In the genomic region with DNA sequence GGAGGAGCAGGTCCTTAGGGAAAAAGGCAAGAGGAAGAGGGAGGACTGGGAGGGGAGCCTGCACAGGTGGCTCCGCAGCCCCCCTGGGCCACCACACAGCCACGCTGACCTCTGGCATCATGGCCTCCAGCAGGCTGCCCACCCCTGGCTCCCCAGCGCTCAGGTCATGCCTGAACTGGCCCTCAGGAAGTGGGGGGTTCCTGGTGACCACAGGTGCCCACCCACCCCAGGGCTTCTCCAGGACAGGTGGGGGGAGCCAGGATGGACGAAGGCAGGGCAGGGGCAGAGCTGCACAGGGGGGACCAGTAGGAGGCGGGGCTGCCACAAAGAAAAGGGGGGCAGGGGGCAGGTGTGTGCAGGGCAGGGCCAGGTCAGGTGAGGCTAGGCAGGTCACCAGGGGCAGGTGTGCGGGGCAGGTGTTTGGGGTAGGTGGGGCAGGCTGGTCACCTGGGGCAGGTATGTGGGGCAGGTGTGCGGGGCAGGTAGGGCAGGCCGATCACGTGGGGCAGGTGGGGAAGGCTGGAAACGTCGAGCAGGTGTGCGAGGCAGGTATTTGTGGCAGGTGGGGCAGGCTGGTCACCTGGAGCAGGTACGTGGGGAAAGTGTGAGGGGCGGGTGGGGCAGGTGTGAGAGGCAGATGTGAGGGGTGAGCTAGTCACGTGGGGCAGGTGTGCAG, we compare ENCODE assay signal across 8 cellular contexts. TPM values are rescaled to one million over a fixed set of nuclear protein-coding genes. Genes with fewer than 3 reads are reported as not detected.
DNase-seq lines count a peak whose midpoint lies in the region; ATAC-seq, FAIRE-seq and TF ChIP-seq lines count a peak whose summit lies in the region.

No MANE protein-coding gene starts in this region.

- H4K20me1 ChIP-seq in BLaER1 treated with 17β-estradiol and CSF1 and Interleukin-3, amounts not matched to agents 10 nM and 100 nM = peaks cover 25 to 64% (median 47%) of the 10 kb centered on the region in 11 experiments
- H4K20me1 ChIP-seq in KMS-11 (ENCODE audit: insufficient read depth) (no peaks in the 10 kb centered on the region), K562 (replicated peaks; ENCODE audit: control insufficient read depth, insufficient read depth, low read length) (peaks cover 6% of the 10 kb centered on the region)

- no peaks in the 10 kb centered on the region for H3K27me3 Mint-ChIP-seq in natural killer cell (ENCODE audit: low read depth in 2 of 2)

- WGBS in K562 (ENCODE audit: insufficient coverage, low coverage, missing lambda C conversion rate) = 6% methylated on average over 7 of the region's 15 CpGs

- peak overlapping the region; percentile 53 to 100 (median 96) for H3K9ac ChIP-seq in BLaER1 treated with 17β-estradiol and CSF1 and Interleukin-3, amounts not matched to agents 10 nM and 100 nM
- H3K9ac ChIP-seq in KMS-11 (no peak overlapping the region; the same call in 1 of the 2 replicates), K562 (ENCODE audit: insufficient read depth in 1 of 2, low read depth in 2 of 2, low read length in 2 of 2) (peak overlapping the region; percentile 92 to 96)

- H3K9me1 ChIP-seq in K562 (ENCODE audit: control insufficient read depth, insufficient read depth, low read length) = peaks cover 4% of the 10 kb centered on the region

- H3K36me3 ChIP-seq in BLaER1 treated with 17β-estradiol and CSF1 and Interleukin-3, amounts not matched to agents 10 nM and 100 nM = peaks cover 13 to 31% (median 22%) of the 10 kb centered on the region in 11 experiments; a peak in 21 of 22 replicates
- H3K36me3 ChIP-seq in KMS-11 (ENCODE audit: insufficient read depth) = no peaks in the 10 kb centered on the region
- peaks cover 21% of the 10 kb centered on the region; the same call in 2 of the 3 replicates for H3K36me3 ChIP-seq in K562 (ENCODE audit: control insufficient read depth, insufficient read depth, low read length)

- peak overlapping the region; percentile 98 to 100 (median 100) for H3K4me2 ChIP-seq in BLaER1 treated with 17β-estradiol and CSF1 and Interleukin-3, amounts not matched to agents 10 nM and 100 nM
- H3K4me2 ChIP-seq in KMS-11 = peak overlapping the region; percentile 51
- peak overlapping the region; percentile 89 for H3K4me2 ChIP-seq in K562 (ENCODE audit: insufficient read depth, low read length)

- no peak for ATAC-seq in K562
- ATAC-seq in natural killer cell = no peak

- POLR2A ChIA-PET in K562 (lab: Yijun Ruan, JAX) = interaction anchor here (0.6 to 4.0 kb wide), 11 partner anchors 8 to 1315 kb away, joined by 3 to 25 read pairs (median 3); partner anchors contain the start of gene TALDO1

- peaks cover 18 to 41% of the 10 kb centered on the region in 2 donors for H3K4me1 Mint-ChIP-seq in natural killer cell

- in situ Hi-C loops in K562 (cut with MboI) (no loop called here), KBM-7 (cut with MboI; ENCODE audit: low pct_unique_long_range_greater_than_20kb, low sequenced_read_pairs) (loop anchor here (10.0 kb wide), 1 partner anchor 61 kb away; no protein-coding TSS in a partner anchor)

- TF ChIP-seq CTCF in KMS-11 (conservative IDR thresholded peaks at IDR 0.05; ENCODE audit: low read depth, low read length) (no peak), K562 (IDR thresholded peaks at IDR 0.05 in 2 of 3, conservative IDR thresholded peaks at IDR 0.05 in 1 of 3; ENCODE audit: insufficient read depth in 2 of 3, low read depth in 1 of 3, low read length in 3 of 3) (no peak), natural killer cell (IDR thresholded peaks at IDR 0.05) (no peak)

- H3K4me3 Mint-ChIP-seq in natural killer cell = peak overlapping the region; percentile 83

- peaks cover 58 to 82% (median 77%) of the 10 kb centered on the region in 10 experiments for H3K4me1 ChIP-seq in BLaER1 treated with 17β-estradiol and CSF1 and Interleukin-3, amounts not matched to agents 10 nM and 100 nM
- H3K4me1 ChIP-seq in KMS-11 (ENCODE audit: low read depth, poor library complexity, severe bottlenecking) (peaks cover 30% of the 10 kb centered on the region), K562 (replicated peaks in 1 of 2; ENCODE audit: control insufficient read depth in 2 of 2, insufficient read depth in 2 of 2, low read length in 2 of 2) (peaks cover 40 to 74% of the 10 kb centered on the region in 2 experiments)

- intact Hi-C loops in K562 (cut with micrococcal nuclease) = loop anchor here (10.0 kb wide), 1 partner anchor 139 kb away; no protein-coding TSS in a partner anchor
- intact Hi-C loops in natural killer cell (cut with micrococcal nuclease) = no loop called here

- H3K27ac Mint-ChIP-seq in natural killer cell = peak overlapping the region; percentile 71 to 95

- no peaks in the 10 kb centered on the region for H3K9me3 Mint-ChIP-seq in natural killer cell

- H3K27me3 ChIP-seq in BLaER1 treated with 17β-estradiol and CSF1 and Interleukin-3, amounts not matched to agents 10 nM and 100 nM = no peaks in the 10 kb centered on the region
- H3K27me3 ChIP-seq in KMS-11 (ENCODE audit: insufficient read depth, low read depth) (no peaks in the 10 kb centered on the region), K562 (ENCODE audit: control insufficient read depth in 2 of 2, insufficient read depth in 2 of 2, low read length in 2 of 2) (no peaks in the 10 kb centered on the region)

- peak in 1 of 4 experiments; percentile 30 for DNase-seq in K562 (ENCODE audit: extremely low read depth in 1 of 4, low spot score in 3 of 4)
- DNase-seq in natural killer cell = no peak
- DNase-seq in NCI-H2081 treated with DMSO at 0.1 percent for 48 hours (lab: John Stamatoyannopoulos, UW) = no peak
- DNase-seq in KBM-7 = no peak
- no peak for DNase-seq in NCI-H446 treated with DMSO at 0.1 percent for 48 hours (lab: John Stamatoyannopoulos, UW)
- no peak for DNase-seq in SHP77 treated with DMSO at 0.1 percent for 48 hours (lab: John Stamatoyannopoulos, UW)

- no peaks in the 10 kb centered on the region for H3K36me3 Mint-ChIP-seq in natural killer cell

- H2AFZ ChIP-seq in KMS-11 (ENCODE audit: low read depth) (no peak overlapping the region), K562 (ENCODE audit: low read depth, low read length) (no peak overlapping the region)

- TF ChIP-seq EP300 in K562 (IDR thresholded peaks at IDR 0.05; ENCODE audit: low read length) = no peak

- no peak for TF ChIP-seq RAD21 in K562 (CRISPR knock-in tag; conservative IDR thresholded peaks at IDR 0.05 in 1 of 2, IDR thresholded peaks at IDR 0.05 in 1 of 2)

- H3K79me2 ChIP-seq in KMS-11 (ENCODE audit: insufficient read depth, low read depth) (peaks cover 56% of the 10 kb centered on the region), K562 (ENCODE audit: control insufficient read depth, insufficient read depth, low read length) (peaks cover 75% of the 10 kb centered on the region)

- no TSS peak for BruUV-seq in K562 (replicated peaks; lab: Mats Ljungman, UMichigan)

- H3K9me3 ChIP-seq in BLaER1 treated with 17β-estradiol and CSF1 and Interleukin-3, amounts not matched to agents 10 nM and 100 nM (replicated peaks in 1 of 11) = no peaks in the 10 kb centered on the region
- no peaks in the 10 kb centered on the region for H3K9me3 ChIP-seq in K562 (replicated peaks; ENCODE audit: control insufficient read depth, insufficient read depth, low read depth, low read length)

- no peak for TF ChIP-seq POLR2A in K562 (conservative IDR thresholded peaks at IDR 0.05)

- CTCF ChIA-PET in K562 (lab: Yijun Ruan, JAX; ENCODE audit: low intra/inter-chr PET ratio) = no interaction called here

- H3K4me3 ChIP-seq in BLaER1 treated with 17β-estradiol and CSF1 and Interleukin-3, amounts not matched to agents 10 nM and 100 nM = peak overlapping the region; percentile 70 to 94 (median 88)
- H3K4me3 ChIP-seq in KMS-11 (IDR thresholded peaks at IDR 0.05; ENCODE audit: insufficient read depth, low read depth, low read length) (no peak overlapping the region), K562 (peak overlapping the region; percentile 98)

- H3K27ac ChIP-seq in BLaER1 treated with 17β-estradiol and CSF1 and Interleukin-3, amounts not matched to agents 10 nM and 100 nM = peak overlapping the region; percentile 27 to 100 (median 61); a peak in 20 of 22 replicates
- no peak overlapping the region; the same call in 1 of the 2 replicates for H3K27ac ChIP-seq in KMS-11
- H3K27ac ChIP-seq in K562 (ENCODE audit: extremely low read depth, low read depth, low read length) = peak overlapping the region; percentile 74

- FAIRE-seq in K562 (lab: Jason Lieb, UNC) = no peak

RNA-seq across cellular contexts. Expression of gene DEAF1, which starts 1.0 kb away (rescaled TPM):
- total RNA-seq in K562 (2011; cell fraction: chromatin; rRNA removed; ENCODE audit: low replicate concordance) = 68.2 and 200 TPM in 2 replicates
- total RNA-seq in K562 (2011; cell fraction: nucleolus; rRNA removed) = 95.7 and 111 TPM in 2 replicates
- 50.3 and 71.3 TPM in 2 replicates for total RNA-seq in K562 (2011; cell fraction: nucleoplasm; rRNA removed)
- 46.9 and 58.7 TPM in 2 replicates for total RNA-seq in K562 (2014; rRNA removed)
- 13.3 and 20.4 TPM in 2 replicates for total RNA-seq in K562 (2014; rRNA removed; fragmentation: Illumina TruSeq; extraction: Trizol)
- total RNA-seq in K562 (2015; rRNA removed; fragmentation: Illumina TruSeq; extraction: Trizol) = 26.8 and 27.3 TPM in 2 replicates
- 64.2 and 69.1 TPM in 2 replicates for total RNA-seq in K562 (2021)
- 27.5 and 39.1 TPM in 2 replicates for polyA plus RNA-seq in K562 (2011; rRNA removed)
- 45.8 and 77.2 TPM in 2 replicates for polyA plus RNA-seq in K562 (2011; cell fraction: cytosol; rRNA removed)
- polyA plus RNA-seq in K562 (2011; cell fraction: nucleus; rRNA removed) = 28.4 and 56.6 TPM in 2 replicates
- polyA plus RNA-seq in K562 (2012) = 33.6 and 47.2 TPM in 2 replicates
- 26.3 and 33.7 TPM in 2 replicates for polyA plus RNA-seq in K562 (2014; fragmentation: Illumina TruSeq; extraction: Trizol)
- polyA plus RNA-seq in K562 (2014; fragmentation: Nextera tagmentation; extraction: Ambion mirVana) = 1 to 10 TPM; 2.0 to 3.6 TPM
- polyA plus RNA-seq in K562 (2014; rRNA removed) = 52.7 and 62.6 TPM in 2 replicates
- 16.7 and 25.1 TPM in 2 replicates for polyA minus RNA-seq in K562 (2011; rRNA and poly(A)+ RNA removed)
- 39.4 and 45.8 TPM in 2 replicates for polyA minus RNA-seq in K562 (2011; cell fraction: cytosol; rRNA and poly(A)+ RNA removed)
- polyA minus RNA-seq in K562 (2011; cell fraction: nucleus; rRNA and poly(A)+ RNA removed) = 22.2 and 28.8 TPM in 2 replicates
- total RNA-seq in natural killer cell = 10 to 100 TPM; 25.9 to 26.9 (median 26.8) TPM

RNA-seq across cellular contexts. Expression of gene TMEM80, which starts 1.6 kb away (rescaled TPM):
- 42.2 and 91.7 TPM in 2 replicates for total RNA-seq in K562 (2011; cell fraction: chromatin; rRNA removed; ENCODE audit: low replicate concordance)
- total RNA-seq in K562 (2011; cell fraction: nucleolus; rRNA removed) = 45.0 and 58.9 TPM in 2 replicates
- 50.4 and 62.3 TPM in 2 replicates for total RNA-seq in K562 (2011; cell fraction: nucleoplasm; rRNA removed)
- total RNA-seq in K562 (2014; rRNA removed) (16.9 and 18.4 TPM in 2 replicates), K562 (2014; rRNA removed; fragmentation: Illumina TruSeq; extraction: Trizol) (9.4 and 11.0 TPM in 2 replicates), K562 (2015; rRNA removed; fragmentation: Illumina TruSeq; extraction: Trizol) (7.8 and 8.8 TPM in 2 replicates), K562 (2021) (14.2 and 14.6 TPM in 2 replicates), natural killer cell (10 to 100 TPM; 17.8 to 42.1 (median 33.0) TPM)
- polyA plus RNA-seq in K562 (2011; rRNA removed) (26.3 and 30.1 TPM in 2 replicates), K562 (2014; fragmentation: Illumina TruSeq; extraction: Trizol) (12.4 and 14.1 TPM in 2 replicates), K562 (2014; fragmentation: Nextera tagmentation; extraction: Ambion mirVana) (1 to 10 TPM; 5.1 to 6.3 TPM), K562 (2014; rRNA removed) (25.1 and 38.3 TPM in 2 replicates)
- polyA plus RNA-seq in K562 (2011; cell fraction: cytosol; rRNA removed) = 30.7 and 33.7 TPM in 2 replicates
- polyA plus RNA-seq in K562 (2011; cell fraction: nucleus; rRNA removed) = 51.3 and 73.6 TPM in 2 replicates
- 22.7 and 27.4 TPM in 2 replicates for polyA plus RNA-seq in K562 (2012)
- polyA minus RNA-seq in K562 (2011; rRNA and poly(A)+ RNA removed) = 5.0 and 6.4 TPM in 2 replicates
- 4.3 and 4.9 TPM in 2 replicates for polyA minus RNA-seq in K562 (2011; cell fraction: cytosol; rRNA and poly(A)+ RNA removed)
- polyA minus RNA-seq in K562 (2011; cell fraction: nucleus; rRNA and poly(A)+ RNA removed) = 9.6 and 11.2 TPM in 2 replicates

RNA-seq across cellular contexts. Expression of gene EPS8L2, which starts 12.0 kb away (rescaled TPM):
- 22.1 and 75.1 TPM in 2 replicates for total RNA-seq in K562 (2011; cell fraction: chromatin; rRNA removed; ENCODE audit: low replicate concordance)
- 35.8 and 51.2 TPM in 2 replicates for total RNA-seq in K562 (2011; cell fraction: nucleolus; rRNA removed)
- 21.0 and 26.5 TPM in 2 replicates for total RNA-seq in K562 (2011; cell fraction: nucleoplasm; rRNA removed)
- total RNA-seq in K562 (2014; rRNA removed) = 13.1 and 17.0 TPM in 2 replicates
- total RNA-seq in K562 (2014; rRNA removed; fragmentation: Illumina TruSeq; extraction: Trizol) = 2.5 and 3.7 TPM in 2 replicates
- 3.1 and 3.8 TPM in 2 replicates for total RNA-seq in K562 (2015; rRNA removed; fragmentation: Illumina TruSeq; extraction: Trizol)
- 8.6 and 10.4 TPM in 2 replicates for total RNA-seq in K562 (2021)
- polyA plus RNA-seq in K562 (2011; rRNA removed) = 12.2 and 19.8 TPM in 2 replicates
- 11.7 and 16.0 TPM in 2 replicates for polyA plus RNA-seq in K562 (2011; cell fraction: cytosol; rRNA removed)
- 98.5 and 118 TPM in 2 replicates for polyA plus RNA-seq in K562 (2011; cell fraction: nucleus; rRNA removed)
- 9.6 and 10.7 TPM in 2 replicates for polyA plus RNA-seq in K562 (2012)
- 3.3 and 5.9 TPM in 2 replicates for polyA plus RNA-seq in K562 (2014; fragmentation: Illumina TruSeq; extraction: Trizol)
- 1 to 10 TPM in 1 of 2 experiments, under 1 TPM in 1; 0.75 to 1.2 TPM for polyA plus RNA-seq in K562 (2014; fragmentation: Nextera tagmentation; extraction: Ambion mirVana)
- polyA plus RNA-seq in K562 (2014; rRNA removed) = 10.4 and 16.3 TPM in 2 replicates
- 3.1 and 5.6 TPM in 2 replicates for polyA minus RNA-seq in K562 (2011; rRNA and poly(A)+ RNA removed)
- 10.0 and 10.5 TPM in 2 replicates for polyA minus RNA-seq in K562 (2011; cell fraction: cytosol; rRNA and poly(A)+ RNA removed)
- 7.7 and 12.1 TPM in 2 replicates for polyA minus RNA-seq in K562 (2011; cell fraction: nucleus; rRNA and poly(A)+ RNA removed)
- total RNA-seq in natural killer cell = 10 to 100 TPM in 1 of 3 donors, 1 to 10 TPM in 2; 6.9 to 10.9 (median 9.3) TPM

RNA-seq across cellular contexts. Expression of gene TALDO1, which starts 53.2 kb away (rescaled TPM):
- 172 and 310 TPM in 2 replicates for total RNA-seq in K562 (2011; cell fraction: chromatin; rRNA removed; ENCODE audit: low replicate concordance)
- total RNA-seq in K562 (2011; cell fraction: nucleolus; rRNA removed) = 171 and 194 TPM in 2 replicates
- 200 and 202 TPM in 2 replicates for total RNA-seq in K562 (2011; cell fraction: nucleoplasm; rRNA removed)
- total RNA-seq in K562 (2014; rRNA removed) = 507 and 536 TPM in 2 replicates
- total RNA-seq in K562 (2014; rRNA removed; fragmentation: Illumina TruSeq; extraction: Trizol) = 228 and 260 TPM in 2 replicates
- total RNA-seq in K562 (2015; rRNA removed; fragmentation: Illumina TruSeq; extraction: Trizol) = 413 and 441 TPM in 2 replicates
- total RNA-seq in K562 (2021) = 541 and 595 TPM in 2 replicates
- 416 and 427 TPM in 2 replicates for polyA plus RNA-seq in K562 (2011; rRNA removed)
- 459 and 498 TPM in 2 replicates for polyA plus RNA-seq in K562 (2011; cell fraction: cytosol; rRNA removed)
- polyA plus RNA-seq in K562 (2011; cell fraction: nucleus; rRNA removed) = 247 and 274 TPM in 2 replicates
- 413 and 492 TPM in 2 replicates for polyA plus RNA-seq in K562 (2012)
- 400 and 436 TPM in 2 replicates for polyA plus RNA-seq in K562 (2014; fragmentation: Illumina TruSeq; extraction: Trizol)
- 100 to 1,000 TPM; 328 to 492 TPM for polyA plus RNA-seq in K562 (2014; fragmentation: Nextera tagmentation; extraction: Ambion mirVana)
- 520 and 521 TPM in 2 replicates for polyA plus RNA-seq in K562 (2014; rRNA removed)
- polyA minus RNA-seq in K562 (2011; rRNA and poly(A)+ RNA removed) = 150 and 162 TPM in 2 replicates
- polyA minus RNA-seq in K562 (2011; cell fraction: cytosol; rRNA and poly(A)+ RNA removed) = 252 and 295 TPM in 2 replicates
- polyA minus RNA-seq in K562 (2011; cell fraction: nucleus; rRNA and poly(A)+ RNA removed) = 42.5 and 74.1 TPM in 2 replicates
- total RNA-seq in natural killer cell = 10 to 100 TPM; 46.1 to 94.8 (median 55.4) TPM

RNA-seq across cellular contexts. Expression of gene DRD4, which starts 57.0 kb away (rescaled TPM):
- 0.30 and 1.00 TPM in 2 replicates for total RNA-seq in K562 (2011; cell fraction: chromatin; rRNA removed; ENCODE audit: low replicate concordance)
- 0.67 and 0.79 TPM in 2 replicates for total RNA-seq in K562 (2011; cell fraction: nucleolus; rRNA removed)
- total RNA-seq in K562 (2011; cell fraction: nucleoplasm; rRNA removed) = 0.59 and 1.1 TPM in 2 replicates
- 0.24 TPM in 1 of 2 replicates, not detected in the other for total RNA-seq in K562 (2014; rRNA removed)
- total RNA-seq in K562 (2014; rRNA removed; fragmentation: Illumina TruSeq; extraction: Trizol) = not detected in 2 replicates
- 0.14 TPM in 1 of 2 replicates, not detected in the other for total RNA-seq in K562 (2015; rRNA removed; fragmentation: Illumina TruSeq; extraction: Trizol)
- 0.95 and 1.4 TPM in 2 replicates for total RNA-seq in K562 (2021)
- polyA plus RNA-seq in K562 (2011; rRNA removed) = 0.11 TPM in 1 of 2 replicates, not detected in the other
- 0.04 and 0.06 TPM in 2 replicates for polyA plus RNA-seq in K562 (2011; cell fraction: cytosol; rRNA removed)
- 0.60 and 0.70 TPM in 2 replicates for polyA plus RNA-seq in K562 (2011; cell fraction: nucleus; rRNA removed)
- polyA plus RNA-seq in K562 (2012) = 0.36 and 0.51 TPM in 2 replicates
- polyA plus RNA-seq in K562 (2014; fragmentation: Illumina TruSeq; extraction: Trizol) = 0.11 TPM in 1 of 2 replicates, not detected in the other
- under 1 TPM in 1 of 2 experiments, not detected in 1; 0.04 TPM for polyA plus RNA-seq in K562 (2014; fragmentation: Nextera tagmentation; extraction: Ambion mirVana)
- 0.27 and 0.49 TPM in 2 replicates for polyA plus RNA-seq in K562 (2014; rRNA removed)
- not detected in 2 replicates for polyA minus RNA-seq in K562 (2011; rRNA and poly(A)+ RNA removed)
- polyA minus RNA-seq in K562 (2011; cell fraction: cytosol; rRNA and poly(A)+ RNA removed) = not detected in 2 replicates
- polyA minus RNA-seq in K562 (2011; cell fraction: nucleus; rRNA and poly(A)+ RNA removed) = 0.13 and 0.22 TPM in 2 replicates
- total RNA-seq in natural killer cell = 1 to 10 TPM in 1 of 3 donors, under 1 TPM in 2; 0.49 to 1.2 (median 0.61) TPM
